Comparison of ENCODE assay signal across 8 cellular contexts in genomic region chr16:77213542-77214108, GRCh38. TPM values are rescaled to one million over a fixed set of nuclear protein-coding genes. Genes with fewer than 3 reads are reported as not detected.
DNase-seq lines count a peak whose midpoint lies in the region; ATAC-seq and TF ChIP-seq lines count a peak whose summit lies in the region.

No MANE protein-coding gene starts in this region.

- peak overlapping the region in 6 of 10 experiments; percentile 73 to 89 (median 81); a peak in 10 of 20 replicates for H3K4me3 ChIP-seq in BLaER1 treated with 17β-estradiol and CSF1 and Interleukin-3, amounts not matched to agents 10 nM and 100 nM
- H3K4me3 ChIP-seq in HUES64 (ENCODE audit: low read length) (peak overlapping the region; percentile 76), brain microvascular endothelial cell (ENCODE audit: low read depth, low read length) (no peak overlapping the region)

- peaks cover 0 to 9% (median 7%) of the 10 kb centered on the region in 11 experiments; a peak in 8 of 22 replicates for H4K20me1 ChIP-seq in BLaER1 treated with 17β-estradiol and CSF1 and Interleukin-3, amounts not matched to agents 10 nM and 100 nM

- ATAC-seq in HG02642 (IDR thresholded peaks at IDR 0.05; ENCODE audit: poor library complexity, unreplicated experiment), result no peak

- peak overlapping the region; percentile 75 to 90 (median 85) for H3K4me2 ChIP-seq in BLaER1 treated with 17β-estradiol and CSF1 and Interleukin-3, amounts not matched to agents 10 nM and 100 nM

- TF ChIP-seq CTCF in brain microvascular endothelial cell (IDR thresholded peaks at IDR 0.05; ENCODE audit: low read depth, low read length, missing control alignments), result no peak

- no peaks in the 10 kb centered on the region for H3K27me3 ChIP-seq in BLaER1 treated with 17β-estradiol and CSF1 and Interleukin-3, amounts not matched to agents 10 nM and 100 nM
- H3K27me3 ChIP-seq in HUES64 (ENCODE audit: insufficient read depth, low read length) (peaks cover 7% of the 10 kb centered on the region; the same call in 1 of the 2 replicates), brain microvascular endothelial cell (replicated peaks) (no peaks in the 10 kb centered on the region)

- WGBS in HUES64, result 96% methylated on average over 15 of the region's 15 CpGs

- H3K27ac ChIP-seq in BLaER1 treated with 17β-estradiol and CSF1 and Interleukin-3, amounts not matched to agents 10 nM and 100 nM, result peak overlapping the region in 2 of 11 experiments; percentile 92 to 94; a peak in 2 of 22 replicates
- H3K27ac ChIP-seq in HUES64 (ENCODE audit: low read depth, low read length), result no peak overlapping the region
- no peak overlapping the region for H3K27ac ChIP-seq in brain microvascular endothelial cell

- H3K9ac ChIP-seq in BLaER1 treated with 17β-estradiol and CSF1 and Interleukin-3, amounts not matched to agents 10 nM and 100 nM, result peak overlapping the region in 1 of 11 experiments; percentile 97; a peak in 2 of 22 replicates
- no peak overlapping the region for H3K9ac ChIP-seq in HUES64 (ENCODE audit: low read depth, low read length)

- peaks cover 0 to 31% (median 7%) of the 10 kb centered on the region in 11 experiments; a peak in 9 of 22 replicates for H3K36me3 ChIP-seq in BLaER1 treated with 17β-estradiol and CSF1 and Interleukin-3, amounts not matched to agents 10 nM and 100 nM
- H3K36me3 ChIP-seq in HUES64 (ENCODE audit: insufficient read depth, low read length) (no peaks in the 10 kb centered on the region), brain microvascular endothelial cell (replicated peaks) (no peaks in the 10 kb centered on the region)

- no peaks in the 10 kb centered on the region for H3K9me3 ChIP-seq in BLaER1 treated with 17β-estradiol and CSF1 and Interleukin-3, amounts not matched to agents 10 nM and 100 nM (replicated peaks in 1 of 11)
- no peaks in the 10 kb centered on the region for H3K9me3 ChIP-seq in HUES64 (ENCODE audit: insufficient read depth, low read depth, low read length)

- peaks cover 20 to 30% (median 22%) of the 10 kb centered on the region in 10 experiments for H3K4me1 ChIP-seq in BLaER1 treated with 17β-estradiol and CSF1 and Interleukin-3, amounts not matched to agents 10 nM and 100 nM
- peaks cover 5% of the 10 kb centered on the region for H3K4me1 ChIP-seq in HUES64 (ENCODE audit: insufficient read depth, low read length)

- DNase-seq in brain microvascular endothelial cell, result peak; percentile 83
- peak; percentile 22 for DNase-seq in medulla oblongata (ENCODE audit: extremely low spot score)
- no peak for DNase-seq in midbrain (lab: John Stamatoyannopoulos, UW)
- no peak for DNase-seq in stimulated activated CD4-positive, alpha-beta T cell treated with anti-CD3 and anti-CD28 coated beads, Interleukin-4, amount 100 ng/mL, for 1 hour
- no peak for DNase-seq in activated CD4-positive, alpha-beta T cell treated with anti-CD3 and anti-CD28 coated beads, Interleukin-2, amount 50 U/mL, for 48 hours

- in situ Hi-C loops in brain microvascular endothelial cell (cut with HindIII; ENCODE audit: low pct_ligation_motif_present, low sequenced_read_pairs), result no loop called here

RNA-seq across cellular contexts. Expression of gene SYCE1L, which starts 14.4 kb away (rescaled TPM):
- 2.6 TPM for polyA plus RNA-seq in HUES64 (2013, experiment 1 of 2)
- polyA plus RNA-seq in HUES64 (2013, experiment 2 of 2), result 2.5 TPM

RNA-seq across cellular contexts. Expression of gene MON1B, which starts 22.6 kb away (rescaled TPM):
- 20.4 TPM for polyA plus RNA-seq in HUES64 (2013, experiment 1 of 2)
- 19.1 TPM for polyA plus RNA-seq in HUES64 (2013, experiment 2 of 2)

Comparison
In these comparisons a context has a peak if more than half of its experiments do, and no peak if none do; other contexts are left out.
1. DNase-seq: peak in brain microvascular endothelial cell (single experiment) and medulla oblongata (single experiment); none in midbrain (single experiment), stimulated activated CD4-positive, alpha-beta T cell treated with anti-CD3 and anti-CD28 coated beads, Interleukin-4, amount 100 ng/mL, for 1 hour (single experiment) and activated CD4-positive, alpha-beta T cell treated with anti-CD3 and anti-CD28 coated beads, Interleukin-2, amount 50 U/mL, for 48 hours (0 of 2).